Comparison of ENCODE assay signal across 24 cellular contexts in the genomic region with DNA sequence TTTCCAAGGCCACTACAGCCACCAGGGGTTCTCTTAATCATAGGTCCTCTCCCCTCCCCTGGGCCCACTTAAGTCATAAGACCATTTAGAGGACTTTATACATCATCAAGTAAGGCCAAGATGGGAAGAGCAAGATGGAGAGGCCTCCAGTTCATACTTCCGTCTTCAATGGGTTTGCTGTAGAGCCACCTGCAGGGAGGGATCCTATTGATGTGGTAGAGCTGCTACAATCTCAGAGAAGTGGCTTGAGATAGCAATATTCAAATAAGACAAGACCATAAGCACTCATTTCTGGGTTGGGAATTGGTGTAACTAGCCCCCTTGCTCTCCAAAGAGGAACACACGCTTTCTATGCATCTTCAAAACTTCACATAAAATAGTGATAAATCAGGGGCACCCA.
"Had no signal": no experiment of that assay in that cellular context is flagged by ENCODE, and none has a peak within 500 bp of the region (broad histone marks: within the 10 kb centered on the region; RNA-seq: fewer than 3 reads in every experiment).

No MANE protein-coding gene starts in this region.

- H3K27ac ChIP-seq: neural progenitor cell, ovary, parathyroid adenoma, psoas muscle, right lobe of liver, sigmoid colon, stomach, thoracic aorta, thyroid gland, tibial nerve, upper lobe of left lung, vagina had no signal

- DNase-seq: occipital lobe; ovary; posterior cingulate gyrus; psoas muscle; right cardiac atrium; right lobe of liver; sigmoid colon; small intestine; stimulated activated CD4-positive, alpha-beta T cell treated with anti-CD3 and anti-CD28 coated beads, Interleukin-15, amount 100 ng/mL, for 24 hours; stimulated activated CD4-positive, alpha-beta T cell treated with anti-CD3 and anti-CD28 coated beads, Interleukin-2, amount 100 ng/mL, for 24 hours; stimulated activated CD4-positive, alpha-beta T cell treated with anti-CD3 and anti-CD28 coated beads, Interleukin-2, amount 100 ng/mL, for 48 hours; stimulated activated CD4-positive, alpha-beta T cell treated with anti-CD3 and anti-CD28 coated beads, Interleukin-4, amount 100 ng/mL, for 24 hours; stimulated activated naive B cell treated with anti-CD40 and anti-IgM and Interleukin-4, amounts not matched to agents 10 μg/mL and 1 μg/mL and 100 μg/mL, for 72 hours; stimulated activated naive CD4-positive, alpha-beta T cell treated with Interleukin-2 at 50 U/mL for 16 hours; stomach; thyroid gland; trophoblast cell; upper lobe of left lung had no signal

- H3K4me1 ChIP-seq: neural progenitor cell, psoas muscle, right lobe of liver, sigmoid colon, stomach, upper lobe of left lung, vagina had no signal

- H3K4me2 ChIP-seq: neural progenitor cell had no signal

- H3K27me3 ChIP-seq: neural progenitor cell, ovary, right lobe of liver, sigmoid colon, stomach, thyroid gland, tibial nerve, upper lobe of left lung, vagina had no signal

- H3K9me3 ChIP-seq: ovary, psoas muscle, right lobe of liver, sigmoid colon, stomach, thoracic aorta, thyroid gland, tibial nerve, upper lobe of left lung, vagina had no signal

- H2AFZ ChIP-seq: neural progenitor cell, parathyroid adenoma had no signal

- H3K4me3 ChIP-seq: neural progenitor cell, ovary, psoas muscle, right lobe of liver, sigmoid colon, stomach, thoracic aorta, thyroid gland, tibial nerve, upper lobe of left lung, vagina had no signal

- H3K79me2 ChIP-seq: parathyroid adenoma had no signal

- ATAC-seq: psoas muscle; right cardiac atrium; right lobe of liver; stimulated activated effector memory CD8-positive, alpha-beta T cell treated with anti-CD3 and anti-CD28 coated beads, Interleukin-12 subunit alpha, Interleukin-12 subunit beta, amount 100 ng/mL, for 72 hours; stimulated activated naive B cell treated with anti-CD40 and anti-IgM and Interleukin-4, amounts not matched to agents 10 μg/mL and 1 μg/mL and 100 μg/mL, for 72 hours had no signal

- H3K36me3 ChIP-seq: neural progenitor cell, ovary, right lobe of liver, sigmoid colon, stomach, thoracic aorta, thyroid gland, tibial nerve, upper lobe of left lung, vagina had no signal
